19 cellular contexts compared by ENCODE assay signal in genomic region chr15:50378776-50379175, GRCh38.
"Had no signal": no experiment of that assay in that cellular context is flagged by ENCODE, and none has a peak within 500 bp of the region (broad histone marks: within the 10 kb centered on the region; RNA-seq: fewer than 3 reads in every experiment).

No MANE protein-coding gene starts in this region.

- H3K4me1 Mint-ChIP-seq: nephron progenitor cell had no signal

- H3K27ac ChIP-seq: body of pancreas, heart left ventricle, psoas muscle, spleen, testis had no signal

- H3K9me3 Mint-ChIP-seq: memory B cell, nephron progenitor cell had no signal

- ATAC-seq: activated CD4-positive, CD25-positive, alpha-beta regulatory T cell treated with anti-CD3 and anti-CD28 coated beads, Interleukin-2, amount 50 U/mL, for 24 hours; body of pancreas; heart left ventricle; psoas muscle; sciatic nerve had no signal

- H3K27me3 ChIP-seq: body of pancreas, heart left ventricle, spleen, testis had no signal

- H3K27ac Mint-ChIP-seq: nephron progenitor cell had no signal

- H3K27me3 Mint-ChIP-seq: memory B cell had no signal

- H3K9me3 ChIP-seq: body of pancreas, heart left ventricle, psoas muscle, spleen, testis had no signal

- DNase-seq: activated naive CD4-positive, alpha-beta T cell; activated T-cell treated with anti-CD3 and anti-CD28 coated beads, Interleukin-2, amount 50 U/mL, for 1 hour; body of pancreas; central memory CD4-positive, alpha-beta T cell; cortex of kidney; effector memory CD4-positive, alpha-beta T cell; heart left ventricle; nephron progenitor cell; psoas muscle; spleen; stimulated activated CD4-positive, alpha-beta T cell treated with anti-CD3 and anti-CD28 coated beads, Interleukin-1b, Interleukin-23, amount 100 ng/mL, for 48 hours; stimulated activated naive CD8-positive, alpha-beta T cell treated with anti-CD3 and anti-CD28 coated beads, Interleukin-15, Interleukin-2, amounts not matched to agents 100 U/mL and 50 U/mL, for 24 hours; testis had no signal

- H3K4me1 ChIP-seq: body of pancreas, heart left ventricle, psoas muscle, testis had no signal

- H3K4me3 ChIP-seq: body of pancreas, heart left ventricle, psoas muscle, spleen, testis had no signal

- H3K4me3 Mint-ChIP-seq: memory B cell, nephron progenitor cell had no signal

- H3K36me3 ChIP-seq: heart left ventricle, spleen had no signal

- FAIRE-seq: frontal cortex, TTC549, urothelium cell line had no signal
